1 cellular context compared by ENCODE assay signal in the genomic region with DNA sequence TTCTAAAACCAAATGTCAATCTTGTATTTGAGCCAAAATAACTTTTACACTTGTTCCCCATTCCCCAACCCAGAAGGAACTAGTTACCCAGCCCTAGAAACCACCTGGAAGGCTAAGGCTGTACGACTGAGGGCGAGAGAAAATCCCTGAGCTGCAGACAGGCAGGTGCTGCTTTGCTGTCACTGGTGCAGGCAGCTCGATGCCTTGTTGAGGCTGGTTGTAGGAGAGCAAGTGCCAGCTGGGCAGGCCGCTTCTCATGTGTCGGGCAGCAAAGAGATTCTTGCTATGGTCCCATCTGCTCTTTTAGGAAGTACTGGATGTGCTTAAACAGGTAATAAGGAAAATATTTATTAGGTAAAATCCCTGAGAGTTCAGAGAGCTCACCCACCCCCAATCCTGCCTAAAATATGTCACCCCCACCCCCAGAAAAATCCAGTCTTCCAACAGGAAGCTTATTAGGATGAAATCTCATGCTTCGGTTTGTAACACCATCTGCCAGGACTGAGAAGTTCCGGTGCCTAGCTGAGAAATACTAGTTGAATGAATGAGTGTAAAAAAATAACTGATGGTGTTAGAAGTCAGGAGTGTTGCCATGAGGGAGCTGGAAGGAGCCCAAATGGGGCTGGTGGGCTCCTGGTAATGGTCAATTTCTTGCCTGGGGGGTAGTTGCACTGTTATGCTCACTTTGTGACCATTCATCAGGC.
TF ChIP-seq lines count a peak whose summit lies in the region.

No MANE protein-coding gene starts in this region.

TF ChIP-seq in IMR-90, 13 proteins besides CTCF, POLR2A, EP300 and RAD21:
- TF ChIP-seq FOS (IDR thresholded peaks at IDR 0.05; ENCODE audit: low read depth, low read length) (no peak), CEBPB (IDR thresholded peaks at IDR 0.05; ENCODE audit: low read depth, low read length) (no peak), SMC3 (IDR thresholded peaks at IDR 0.05; ENCODE audit: low read depth, low read length) (no peak), MAFK (IDR thresholded peaks at IDR 0.05; ENCODE audit: low read depth, low read length) (no peak), RCOR1 (IDR thresholded peaks at IDR 0.05; ENCODE audit: insufficient replicate concordance, low read length) (no peak), NFE2L2 (IDR thresholded peaks at IDR 0.05; ENCODE audit: low read depth, low read length) (no peak), MXI1 (IDR thresholded peaks at IDR 0.05; ENCODE audit: borderline replicate concordance, low read depth, low read length) (no peak), BHLHE40 (IDR thresholded peaks at IDR 0.05; ENCODE audit: low read depth, low read length) (no peak), MAZ (IDR thresholded peaks at IDR 0.05; ENCODE audit: borderline replicate concordance, low read depth, low read length) (no peak), ELK1 (IDR thresholded peaks at IDR 0.05; ENCODE audit: borderline replicate concordance, low read depth, low read length) (no peak), CHD1 (IDR thresholded peaks at IDR 0.05; ENCODE audit: low read depth, low read length) (no peak), RFX5 (IDR thresholded peaks at IDR 0.05; ENCODE audit: low read depth, low read length) (no peak)
- TF ChIP-seq, protein P1, sequence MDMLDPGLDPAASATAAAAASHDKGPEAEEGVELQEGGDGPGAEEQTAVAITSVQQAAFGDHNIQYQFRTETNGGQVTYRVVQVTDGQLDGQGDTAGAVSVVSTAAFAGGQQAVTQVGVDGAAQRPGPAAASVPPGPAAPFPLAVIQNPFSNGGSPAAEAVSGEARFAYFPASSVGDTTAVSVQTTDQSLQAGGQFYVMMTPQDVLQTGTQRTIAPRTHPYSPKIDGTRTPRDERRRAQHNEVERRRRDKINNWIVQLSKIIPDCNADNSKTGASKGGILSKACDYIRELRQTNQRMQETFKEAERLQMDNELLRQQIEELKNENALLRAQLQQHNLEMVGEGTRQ (IDR thresholded peaks at IDR 0.05; ENCODE audit: low read depth, low read length): no peak
TF ChIP-seq in IMR-90: peak in this region for 0.
